Comparison of ENCODE assay signal across 27 cellular contexts in genomic region chr10:106734220-106734619, GRCh38.
"Had no signal": no experiment of that assay in that cellular context is flagged by ENCODE, and none has a peak within 500 bp of the region (broad histone marks: within the 10 kb centered on the region; RNA-seq: fewer than 3 reads in every experiment).

No MANE protein-coding gene starts in this region.

- H3K4me1 ChIP-seq: parathyroid adenoma, psoas muscle, right lobe of liver, sigmoid colon, stomach, thyroid gland, tibial nerve, upper lobe of left lung, vagina had no signal

- H3K9me3 ChIP-seq: ovary, psoas muscle, right lobe of liver, sigmoid colon, stomach, thoracic aorta, thyroid gland, tibial nerve, upper lobe of left lung, vagina had no signal

- ATAC-seq: natural killer cell treated with Interleukin-12 subunit alpha and Interleukin-12 subunit beta and Interleukin-15 and Interleukin-18, amount 100 ng/mL, for 72 hours; psoas muscle; right cardiac atrium; right lobe of liver; stimulated activated effector memory CD8-positive, alpha-beta T cell treated with anti-CD3 and anti-CD28 coated beads, Interleukin-12 subunit alpha, Interleukin-12 subunit beta, amount 100 ng/mL, for 72 hours; stimulated activated naive B cell treated with anti-CD40 and anti-IgM and Interleukin-4, amounts not matched to agents 10 μg/mL and 1 μg/mL and 100 μg/mL, for 72 hours had no signal

- H3K79me2 ChIP-seq: parathyroid adenoma had no signal

- H3K9ac ChIP-seq: neural progenitor cell, parathyroid adenoma had no signal

- DNase-seq: nephron progenitor cell; occipital lobe; ovary; posterior cingulate gyrus; psoas muscle; right cardiac atrium; right lobe of liver; sigmoid colon; small intestine; stimulated activated CD4-positive, alpha-beta T cell treated with anti-CD3 and anti-CD28 coated beads, Interleukin-15, amount 100 ng/mL, for 24 hours; stimulated activated CD4-positive, alpha-beta T cell treated with anti-CD3 and anti-CD28 coated beads, Interleukin-2, amount 100 ng/mL, for 24 hours; stimulated activated CD4-positive, alpha-beta T cell treated with anti-CD3 and anti-CD28 coated beads, Interleukin-2, amount 100 ng/mL, for 48 hours; stimulated activated CD4-positive, alpha-beta T cell treated with anti-CD3 and anti-CD28 coated beads, Interleukin-4, amount 100 ng/mL, for 24 hours; stimulated activated naive B cell treated with anti-CD40 and anti-IgM and Interleukin-4, amounts not matched to agents 10 μg/mL and 1 μg/mL and 100 μg/mL, for 72 hours; stimulated activated naive CD4-positive, alpha-beta T cell treated with Interleukin-2 at 50 U/mL for 16 hours; stomach; thyroid gland; trophoblast cell; upper lobe of left lung had no signal

- FAIRE-seq: small intestine, urothelium cell line had no signal

- H3K4me3 ChIP-seq: neural progenitor cell, ovary, psoas muscle, right lobe of liver, sigmoid colon, stomach, thoracic aorta, thyroid gland, tibial nerve, upper lobe of left lung, vagina had no signal

- H3K27ac ChIP-seq: neural progenitor cell, ovary, parathyroid adenoma, psoas muscle, right lobe of liver, sigmoid colon, stomach, thoracic aorta, thyroid gland, tibial nerve, upper lobe of left lung, vagina had no signal

- H3K36me3 ChIP-seq: neural progenitor cell, ovary, right lobe of liver, sigmoid colon, stomach, thoracic aorta, thyroid gland, tibial nerve, upper lobe of left lung, vagina had no signal

- H3K4me2 ChIP-seq: neural progenitor cell had no signal

- H3K27me3 ChIP-seq: neural progenitor cell, ovary, right lobe of liver, sigmoid colon, stomach, thyroid gland, tibial nerve, upper lobe of left lung, vagina had no signal

- H2AFZ ChIP-seq: neural progenitor cell, parathyroid adenoma had no signal
